In the genomic region with DNA sequence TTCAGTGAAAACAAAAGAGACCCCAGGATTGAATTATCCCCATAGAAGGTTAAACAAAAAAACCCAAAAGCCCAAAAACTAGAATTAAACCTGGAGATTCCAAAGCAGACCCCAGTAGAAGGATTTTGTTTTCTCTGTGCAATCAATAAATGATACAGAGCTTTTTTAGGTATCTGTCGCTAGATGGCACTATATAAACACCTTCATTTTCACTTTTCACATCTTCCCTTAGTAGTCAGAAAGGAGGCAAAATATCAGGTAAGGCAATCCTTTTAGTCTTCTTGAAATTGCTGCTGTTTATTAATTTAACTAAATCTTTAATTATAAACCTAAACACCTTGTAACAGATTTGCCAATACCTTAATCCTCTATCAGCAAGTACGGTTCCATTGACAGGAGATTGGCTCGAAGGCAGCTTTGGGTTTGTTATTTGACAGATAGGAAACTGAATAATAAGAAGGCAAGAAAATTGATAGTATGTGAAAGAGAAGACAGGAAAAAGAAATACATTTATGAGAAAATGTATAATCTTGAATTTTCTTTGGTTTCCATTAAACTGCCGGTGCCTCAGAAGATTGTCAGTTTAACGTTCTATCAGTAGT, we compare ENCODE assay signal across 8 cellular contexts. TPM values are rescaled to one million over a fixed set of nuclear protein-coding genes. Genes with fewer than 3 reads are reported as not detected.
DNase-seq lines count a peak whose midpoint lies in the region; ATAC-seq and TF ChIP-seq lines count a peak whose summit lies in the region.

No MANE protein-coding gene starts in this region.

- H3K36me3 ChIP-seq in A673 (ENCODE audit: insufficient read depth, low read length, poor library complexity, severe bottlenecking) (no peaks in the 10 kb centered on the region), mesendoderm (ENCODE audit: control insufficient read depth, insufficient read depth, low read length) (no peaks in the 10 kb centered on the region)

- H3K23ac ChIP-seq in mesendoderm (ENCODE audit: low read length): no peak overlapping the region

- H3K4me3 Mint-ChIP-seq in activated T-helper 17 cell treated with anti-CD3 and anti-CD28 coated beads, Interleukin-2, amount 50 U/mL, for 72 hours: no peak overlapping the region

- H3K4me3 ChIP-seq in A673 (ENCODE audit: low read depth, low read length, poor library complexity, severe bottlenecking) (no peak overlapping the region), mesendoderm (ENCODE audit: low read length) (no peak overlapping the region)

- H3K79me1 ChIP-seq in mesendoderm (ENCODE audit: low read length): no peaks in the 10 kb centered on the region

- H3K9ac ChIP-seq in mesendoderm (ENCODE audit: low read length): no peak overlapping the region

- H3K27me3 ChIP-seq in A673 (replicated peaks; ENCODE audit: insufficient read depth, low read depth, low read length, poor library complexity) (no peaks in the 10 kb centered on the region), mesendoderm (ENCODE audit: insufficient read depth, low read length, poor library complexity) (no peaks in the 10 kb centered on the region)

- no peak overlapping the region for H3K4me2 ChIP-seq in mesendoderm (ENCODE audit: low read length)

- H2BK5ac ChIP-seq in mesendoderm (ENCODE audit: low read length): no peak overlapping the region

- no peaks in the 10 kb centered on the region for H3K9me3 Mint-ChIP-seq in activated T-helper 17 cell treated with anti-CD3 and anti-CD28 coated beads, Interleukin-2, amount 50 U/mL, for 72 hours

- peaks cover 4% of the 10 kb centered on the region for H3K27me3 Mint-ChIP-seq in activated T-helper 17 cell treated with anti-CD3 and anti-CD28 coated beads, Interleukin-2, amount 50 U/mL, for 72 hours

- intact Hi-C loops in A673 (cut with micrococcal nuclease; ENCODE audit: unreplicated experiment): loop anchor here (1.0 to 5.0 kb wide), 6 partner anchors 92 to 784 kb away; partner anchors contain the start of gene TPBG

- TF ChIP-seq CTCF in A673 (conservative IDR thresholded peaks at IDR 0.05; ENCODE audit: low read depth, low read length) (peak; percentile 75), GM10266 (IDR thresholded peaks at IDR 0.05; ENCODE audit: control insufficient read depth, insufficient read depth, low read depth, missing control alignments) (peak; percentile 54)

- no peak overlapping the region for H3K4ac ChIP-seq in mesendoderm (ENCODE audit: low read depth, low read length)

- ATAC-seq in HG02884 (IDR thresholded peaks at IDR 0.05; ENCODE audit: unreplicated experiment): peak; percentile 56
- no peak for ATAC-seq in activated T-helper 17 cell treated with anti-CD3 and anti-CD28 coated beads, Interleukin-2, amount 50 U/mL, for 72 hours (replicated peaks)
- no peak for ATAC-seq in activated CD4-positive, CD25-positive, alpha-beta regulatory T cell treated with anti-CD3 and anti-CD28 coated beads, Interleukin-2, amount 50 U/mL, for 24 hours

- no peaks in the 10 kb centered on the region for H3K36me3 Mint-ChIP-seq in activated T-helper 17 cell treated with anti-CD3 and anti-CD28 coated beads, Interleukin-2, amount 50 U/mL, for 72 hours (ENCODE audit: low read depth)

- H3K4me1 Mint-ChIP-seq in activated T-helper 17 cell treated with anti-CD3 and anti-CD28 coated beads, Interleukin-2, amount 50 U/mL, for 72 hours: no peaks in the 10 kb centered on the region

- no TSS peak for BruUV-seq in A673 (replicated peaks; lab: Mats Ljungman, UMichigan)

- no peak overlapping the region for H2BK15ac ChIP-seq in mesendoderm (replicated peaks; ENCODE audit: low read depth)

- CTCF ChIA-PET in A673 (lab: Charles Lee): interaction anchor here (0.6 to 2.4 kb wide), 11 partner anchors 9 to 795 kb away, joined by 3 to 7 read pairs (median 4); partner anchors contain the start of gene UBE3D

- POLR2A ChIA-PET in A673 (lab: Charles Lee; ENCODE audit: low non-redundant PET): interaction anchor here (0.5 kb wide), 1 partner anchor 410 kb away, joined by 3 read pairs; no protein-coding TSS in a partner anchor

- H3K27ac Mint-ChIP-seq in activated T-helper 17 cell treated with anti-CD3 and anti-CD28 coated beads, Interleukin-2, amount 50 U/mL, for 72 hours: no peak overlapping the region

- no CpG with 5 or more reads among the region's 5 CpGs for WGBS in mesendoderm (ENCODE audit: extremely low coverage, insufficient coverage, low lambda C conversion rate)

- H2BK120ac ChIP-seq in mesendoderm (ENCODE audit: low read depth, low read length): no peak overlapping the region

- H3K56ac ChIP-seq in mesendoderm (ENCODE audit: low read length): no peak overlapping the region

- DNase-seq in A673 (ENCODE audit: low spot score): peak; percentile 75
- DNase-seq in GM10266 (ENCODE audit: extremely low spot score): peak; percentile 35
- peak; percentile 34 for DNase-seq in NCI-H526 treated with DMSO at 0.1 percent for 48 hours (lab: John Stamatoyannopoulos, UW)
- peak; percentile 52 for DNase-seq in cerebellar cortex (ENCODE audit: low spot score)
- DNase-seq in mesendoderm: peak; percentile 68

- no peak overlapping the region for H3K18ac ChIP-seq in mesendoderm (ENCODE audit: low read length)

- H3K4me1 ChIP-seq in A673 (ENCODE audit: insufficient read depth, low read length, poor library complexity, severe bottlenecking) (peaks cover 49% of the 10 kb centered on the region), mesendoderm (ENCODE audit: control insufficient read depth, low read depth, low read length) (no peaks in the 10 kb centered on the region)

- no peak overlapping the region for H4K8ac ChIP-seq in mesendoderm (ENCODE audit: low read depth, low read length)

- no peak overlapping the region for H2AK5ac ChIP-seq in mesendoderm (ENCODE audit: low read length)

- H3K9me3 ChIP-seq in A673 (ENCODE audit: low read depth, low read length, poor library complexity, severe bottlenecking): no peaks in the 10 kb centered on the region

- H3K79me2 ChIP-seq in mesendoderm (ENCODE audit: control insufficient read depth, insufficient read depth, low read length): no peaks in the 10 kb centered on the region

- peak overlapping the region; percentile 2 for H3K27ac ChIP-seq in A673 (ENCODE audit: low read depth, low read length, poor library complexity, severe bottlenecking)
- no peak overlapping the region for H3K27ac ChIP-seq in mesendoderm (ENCODE audit: low read depth, low read length)

- no peak overlapping the region for H4K5ac ChIP-seq in mesendoderm (ENCODE audit: low read length)

RNA-seq across cellular contexts. Expression of gene IBTK, which starts 23.3 kb away (rescaled TPM):
- 41.3 and 45.5 TPM in 2 replicates for total RNA-seq in A673 (2021)
- polyA plus RNA-seq in mesendoderm (2013, experiment 1 of 2): 13.9 TPM
- polyA plus RNA-seq in mesendoderm (2013, experiment 2 of 2): 14.1 TPM
- total RNA-seq in activated T-helper 17 cell treated with anti-CD3 and anti-CD28 coated beads, Interleukin-2, amount 50 U/mL, for 72 hours: 10 to 100 TPM; 19.5 to 23.5 TPM
